12 cellular contexts compared by ENCODE assay signal in genomic region chr22:26906464-26906863, GRCh38.
"Had no signal": no experiment of that assay in that cellular context is flagged by ENCODE, and none has a peak within 500 bp of the region (broad histone marks: within the 10 kb centered on the region; RNA-seq: fewer than 3 reads in every experiment).

No MANE protein-coding gene starts in this region.

- H3K9me3 Mint-ChIP-seq: activated CD4-positive, alpha-beta memory T cell treated with anti-CD3 and anti-CD28 coated beads for 36 hours; activated naive CD4-positive, alpha-beta T cell treated with anti-CD3 and anti-CD28 coated beads, Interleukin-2, amount 50 U/mL, for 72 hours; activated T-cell treated with anti-CD3 and anti-CD28 coated beads, Interleukin-2, amount 50 U/mL, for 4 hours; central memory CD8-positive, alpha-beta T cell had no signal

- DNase-seq: activated CD4-positive, alpha-beta memory T cell treated with anti-CD3 and anti-CD28 coated beads for 36 hours; activated effector memory CD4-positive, alpha-beta T cell treated with anti-CD3 and anti-CD28 coated beads, Interleukin-2, amount 50 U/mL, for 16 hours; activated T-cell treated with anti-CD3 and anti-CD28 coated beads, Interleukin-2, amount 50 U/mL, for 4 hours; amniotic stem cell; body of pancreas; cortex of kidney; effector memory CD4-positive, alpha-beta T cell; ovary; stimulated activated CD4-positive, alpha-beta T cell treated with anti-CD3 and anti-CD28 coated beads, Interleukin-15, amount 100 ng/mL, for 24 hours; stimulated activated CD4-positive, alpha-beta T cell treated with anti-CD3 and anti-CD28 coated beads, Interleukin-4, amount 100 ng/mL, for 24 hours had no signal

- H3K4me3 Mint-ChIP-seq: activated CD4-positive, alpha-beta memory T cell treated with anti-CD3 and anti-CD28 coated beads for 36 hours; activated T-cell treated with anti-CD3 and anti-CD28 coated beads, Interleukin-2, amount 50 U/mL, for 4 hours; central memory CD8-positive, alpha-beta T cell had no signal

- H3K27ac Mint-ChIP-seq: activated CD4-positive, alpha-beta memory T cell treated with anti-CD3 and anti-CD28 coated beads for 36 hours; activated naive CD4-positive, alpha-beta T cell treated with anti-CD3 and anti-CD28 coated beads, Interleukin-2, amount 50 U/mL, for 72 hours had no signal

- ATAC-seq: activated naive CD4-positive, alpha-beta T cell treated with anti-CD3 and anti-CD28 coated beads, Interleukin-2, amount 50 U/mL, for 72 hours; activated T-cell treated with anti-CD3 and anti-CD28 coated beads, Interleukin-2, amount 50 U/mL, for 4 hours; body of pancreas had no signal
